In genomic region chr1:9490605-9491339, GRCh38 we compare ENCODE assay signal across 8 cellular contexts. TPM values are rescaled to one million over a fixed set of nuclear protein-coding genes. Genes with fewer than 3 reads are reported as not detected.
DNase-seq lines count a peak whose midpoint lies in the region; ATAC-seq and TF ChIP-seq lines count a peak whose summit lies in the region.

No MANE protein-coding gene starts in this region.

- peaks cover 10% of the 10 kb centered on the region for H3K27me3 Mint-ChIP-seq in activated CD4-positive, alpha-beta T cell treated with anti-CD3 and anti-CD28 coated beads, Interleukin-2, amount 10 ng/mL, durations not matched to agents 24 days and 14 days

- H3K27ac Mint-ChIP-seq in activated CD4-positive, alpha-beta T cell treated with anti-CD3 and anti-CD28 coated beads, Interleukin-2, amount 10 ng/mL, durations not matched to agents 24 days and 14 days, result no peak overlapping the region

- H3K4me3 Mint-ChIP-seq in activated CD4-positive, alpha-beta T cell treated with anti-CD3 and anti-CD28 coated beads, Interleukin-2, amount 10 ng/mL, durations not matched to agents 24 days and 14 days, result no peak overlapping the region

- DNase-seq in AG08396 (ENCODE audit: low spot score) (peak; percentile 89), GM19240 (ENCODE audit: insufficient read length, low spot score) (peak; percentile 79), NCI-H510A (lab: John Stamatoyannopoulos, UW) (peak; percentile 85), choroid plexus epithelial cell (ENCODE audit: low read depth) (peak; percentile 86), left kidney (ENCODE audit: low read depth, low spot score) (peak; percentile 91)
- DNase-seq in activated CD4-positive, alpha-beta T cell treated with anti-CD3 and anti-CD28 coated beads, Interleukin-2, amount 10 ng/mL, durations not matched to agents 24 days and 14 days, result peak; percentile 95
- DNase-seq in stimulated activated CD4-positive, alpha-beta T cell treated with anti-CD3 and anti-CD28 coated beads, Interleukin-2, amount 100 ng/mL, for 48 hours, result peak; percentile 91

- no peaks in the 10 kb centered on the region for H3K9me3 Mint-ChIP-seq in activated CD4-positive, alpha-beta T cell treated with anti-CD3 and anti-CD28 coated beads, Interleukin-2, amount 10 ng/mL, durations not matched to agents 24 days and 14 days

- no peak overlapping the region for H3K4me3 ChIP-seq in choroid plexus epithelial cell (ENCODE audit: low read depth, low read length)

- peak; percentile 93 for TF ChIP-seq CTCF in choroid plexus epithelial cell (conservative IDR thresholded peaks at IDR 0.05; ENCODE audit: low read depth, low read length)

- no peaks in the 10 kb centered on the region for H3K36me3 Mint-ChIP-seq in activated CD4-positive, alpha-beta T cell treated with anti-CD3 and anti-CD28 coated beads, Interleukin-2, amount 10 ng/mL, durations not matched to agents 24 days and 14 days (ENCODE audit: low read depth)

- intact Hi-C loops in activated CD4-positive, alpha-beta T cell treated with anti-CD3 and anti-CD28 coated beads, Interleukin-2, amount 10 ng/mL, durations not matched to agents 24 days and 14 days (cut with micrococcal nuclease), result loop anchor here (1.0 to 10.0 kb wide), 4 partner anchors 201 to 380 kb away; no protein-coding TSS in a partner anchor

- H3K4me1 Mint-ChIP-seq in activated CD4-positive, alpha-beta T cell treated with anti-CD3 and anti-CD28 coated beads, Interleukin-2, amount 10 ng/mL, durations not matched to agents 24 days and 14 days, result peaks cover 9% of the 10 kb centered on the region

- no peak for ATAC-seq in HG02884 (IDR thresholded peaks at IDR 0.05; ENCODE audit: unreplicated experiment)

RNA-seq across cellular contexts. Expression of gene SLC25A33, which starts 48.5 kb away (rescaled TPM):
- total RNA-seq in activated CD4-positive, alpha-beta T cell treated with anti-CD3 and anti-CD28 coated beads, Interleukin-2, amount 10 ng/mL, durations not matched to agents 24 days and 14 days, result 11.4 and 12.4 TPM in 2 replicates
